ENCODE assay signal across 8 cellular contexts in the genomic region with DNA sequence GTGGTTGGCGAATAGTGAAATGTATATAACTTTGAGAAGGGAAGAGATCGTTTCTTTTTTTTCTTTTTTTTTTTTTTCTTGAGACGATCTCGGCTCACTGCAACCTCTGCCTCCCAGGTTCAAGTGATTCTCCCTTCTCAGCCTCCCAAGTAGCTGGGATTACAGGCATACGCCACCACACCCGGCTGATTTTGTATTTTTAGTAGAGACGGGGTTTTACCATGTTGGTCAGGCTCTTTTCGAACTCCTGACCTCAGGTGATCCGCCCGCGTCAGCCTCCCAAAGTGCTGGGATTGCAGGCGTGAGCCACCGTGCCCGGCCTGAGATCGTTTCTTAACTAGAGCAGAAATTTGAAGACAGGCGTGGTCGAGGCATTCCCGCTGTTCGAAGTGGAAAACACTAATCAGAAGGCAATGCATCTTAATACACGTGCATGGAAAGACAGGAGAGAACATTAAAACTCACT. TPM values are rescaled to one million over a fixed set of nuclear protein-coding genes. Genes with fewer than 3 reads are reported as not detected.
A peak's percentile ranks its signal among the peaks of the same experiment; 100 is the strongest.
DNase-seq lines count a peak whose midpoint lies in the region; ATAC-seq and TF ChIP-seq lines count a peak whose summit lies in the region.
"Not testable (repeated sequence)": the region's sequence is repeated elsewhere in the genome, so short reads cannot be mapped to it uniquely, and the experiment has no call there.

No MANE protein-coding gene starts in this region.

- not testable (repeated sequence) for DNase-seq in AG09309 (ENCODE audit: low read depth); left ventricle myocardium inferior
- DNase-seq in HK-2 (ENCODE audit: unreplicated experiment): peak; percentile 13
- peak; percentile 9 for DNase-seq in RPMI7951 (ENCODE audit: low read depth)
- DNase-seq in activated T-cell treated with anti-CD3 and anti-CD28 coated beads, Interleukin-2, amount 50 U/mL, for 72 hours: peak in 1 of 2 donors; percentile 4
- DNase-seq in spleen: peak; percentile 81

- peaks cover 43% of the 10 kb centered on the region for H3K4me1 Mint-ChIP-seq in activated T-cell treated with anti-CD3 and anti-CD28 coated beads, Interleukin-2, amount 50 U/mL, for 72 hours (ENCODE audit: low read depth)

- not testable (repeated sequence) for TF ChIP-seq POLR2A in spleen (IDR thresholded peaks at IDR 0.05)

- H3K4me3 Mint-ChIP-seq in activated T-cell treated with anti-CD3 and anti-CD28 coated beads, Interleukin-2, amount 50 U/mL, for 72 hours: peak overlapping the region; percentile 94 to 97

- H3K27ac Mint-ChIP-seq in activated T-cell treated with anti-CD3 and anti-CD28 coated beads, Interleukin-2, amount 50 U/mL, for 72 hours: not testable (repeated sequence)

- peak overlapping the region; percentile 21 for H3K9ac ChIP-seq in muscle layer of colon (ENCODE audit: low read length)

- H3K4me3 ChIP-seq in AG09309 (ENCODE audit: control insufficient read depth, low read depth, low read length) (peak overlapping the region; percentile 71), left ventricle myocardium inferior (peak overlapping the region; percentile 88), muscle layer of colon (ENCODE audit: low read depth in 1 of 2, low read length in 2 of 2) (peak overlapping the region; percentile 76 to 87), spleen (peak overlapping the region; percentile 60 to 99 (median 94))

- 30 to 45% (median 39%) methylated on average over 20 of the region's 20 CpGs for WGBS in spleen, 5 donors

- H3K27me3 Mint-ChIP-seq in activated T-cell treated with anti-CD3 and anti-CD28 coated beads, Interleukin-2, amount 50 U/mL, for 72 hours (ENCODE audit: low read depth): not testable (repeated sequence)

- not testable (repeated sequence) for H3K9me3 Mint-ChIP-seq in activated T-cell treated with anti-CD3 and anti-CD28 coated beads, Interleukin-2, amount 50 U/mL, for 72 hours

- intact Hi-C loops in left ventricle myocardium inferior (cut with micrococcal nuclease): not testable (repeated sequence)
- intact Hi-C loops in spleen (cut with DNase I; ENCODE audit: low total_unique reads): loop anchor here (5.0 kb wide), 1 partner anchor 68 kb away; the partner anchor contains the start of genes TAF5L and URB2

- not testable (repeated sequence) for H3K9me3 ChIP-seq in left ventricle myocardium inferior (replicated peaks); muscle layer of colon (ENCODE audit: low read length); spleen

- TF ChIP-seq CTCF in AG09309 (IDR thresholded peaks at IDR 0.05; ENCODE audit: control insufficient read depth, insufficient read depth, low read depth, low read length, missing control alignments); left ventricle myocardium inferior (IDR thresholded peaks at IDR 0.05; ENCODE audit: borderline replicate concordance); spleen (IDR thresholded peaks at IDR 0.05 in 8 of 11, conservative IDR thresholded peaks at IDR 0.05 in 3 of 11): not testable (repeated sequence)

- ATAC-seq in activated T-cell treated with anti-CD3 and anti-CD28 coated beads, Interleukin-2, amount 50 U/mL, for 72 hours (replicated peaks in 1 of 2): not testable (repeated sequence)

- H3K4me1 ChIP-seq in left ventricle myocardium inferior (peaks cover 58% of the 10 kb centered on the region), muscle layer of colon (ENCODE audit: insufficient read depth, low read length) (peaks cover 40% of the 10 kb centered on the region), spleen (peaks cover 9 to 49% (median 41%) of the 10 kb centered on the region in 6 donors)

- H3K27me3 ChIP-seq in left ventricle myocardium inferior (ENCODE audit: low read depth); muscle layer of colon (ENCODE audit: control insufficient read depth in 1 of 2, insufficient read depth in 2 of 2, low read length in 2 of 2); spleen (replicated peaks in 1 of 7): not testable (repeated sequence)

- not testable (repeated sequence) for H3K36me3 ChIP-seq in left ventricle myocardium inferior; muscle layer of colon (ENCODE audit: insufficient read depth, low read length); spleen

- H3K27ac ChIP-seq in cingulate gyrus (ENCODE audit: low read depth, low read length) (peak overlapping the region; percentile 78), left ventricle myocardium inferior (replicated peaks) (peak overlapping the region; percentile 98), muscle layer of colon (ENCODE audit: low read depth, low read length) (peak overlapping the region; percentile 84), spleen (peak overlapping the region; percentile 80 to 94 (median 90))

- H3K36me3 Mint-ChIP-seq in activated T-cell treated with anti-CD3 and anti-CD28 coated beads, Interleukin-2, amount 50 U/mL, for 72 hours (ENCODE audit: insufficient read depth in 2 of 2): not testable (repeated sequence)

RNA-seq across cellular contexts. Expression of gene ABCB10, which starts 0.9 kb away (rescaled TPM):
- 14.1 and 17.5 TPM in 2 replicates for total RNA-seq in RPMI7951 (2014; rRNA removed; shearing (Covaris generic))
- total RNA-seq in activated T-cell treated with anti-CD3 and anti-CD28 coated beads, Interleukin-2, amount 50 U/mL, for 72 hours: 10 to 100 TPM; 25.7 to 32.0 TPM
- 9.3 TPM for total RNA-seq in left ventricle myocardium inferior
- 10 to 100 TPM; 13.6 to 21.9 (median 16.3) TPM for total RNA-seq in spleen
- polyA plus RNA-seq in spleen: 1 to 10 TPM; 6.9 to 7.7 (median 7.3) TPM

RNA-seq across cellular contexts. Expression of gene NUP133, which starts 51.2 kb away (rescaled TPM):
- total RNA-seq in RPMI7951 (2014; rRNA removed; shearing (Covaris generic)): 33.1 and 33.2 TPM in 2 replicates
- total RNA-seq in activated T-cell treated with anti-CD3 and anti-CD28 coated beads, Interleukin-2, amount 50 U/mL, for 72 hours: 10 to 100 TPM; 42.8 to 53.4 TPM
- 31.3 TPM for total RNA-seq in left ventricle myocardium inferior
- total RNA-seq in spleen: 10 to 100 TPM; 23.0 to 42.8 (median 38.4) TPM
- polyA plus RNA-seq in spleen: 10 to 100 TPM; 15.3 to 21.0 (median 17.8) TPM
